In the genomic region with DNA sequence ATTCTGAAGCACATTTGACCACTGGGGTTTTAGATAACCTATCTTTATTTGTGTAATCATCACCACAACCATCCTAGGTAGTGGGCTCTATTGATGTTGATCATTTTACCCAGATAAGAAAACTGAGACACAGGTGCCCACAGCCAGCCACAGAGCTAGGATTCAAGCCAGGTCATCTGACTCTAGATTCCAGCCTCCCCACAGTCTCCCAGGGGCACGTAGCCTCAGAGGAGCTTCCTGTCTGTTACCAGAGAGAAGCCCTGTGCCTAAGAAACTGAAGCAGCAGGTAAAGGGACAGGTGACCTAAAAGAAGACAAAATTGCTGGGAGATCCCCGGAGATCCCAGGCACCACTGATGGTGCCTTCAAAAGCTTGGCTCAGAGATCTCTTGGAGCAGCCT, we compare ENCODE assay signal across 20 cellular contexts. TPM values are rescaled to one million over a fixed set of nuclear protein-coding genes. Genes with fewer than 3 reads are reported as not detected.
"Had no signal": no experiment of that assay in that cellular context is flagged by ENCODE, and none has a peak within 500 bp of the region (broad histone marks: within the 10 kb centered on the region; RNA-seq: fewer than 3 reads in every experiment).

No MANE protein-coding gene starts in this region.

- H3K4me3 Mint-ChIP-seq: effector memory CD8-positive, alpha-beta T cell; naive B cell; nephron progenitor cell; type B pancreatic cell had no signal

- DNase-seq: effector memory CD8-positive, alpha-beta T cell; esophagus squamous epithelium; foreskin fibroblast; glutamatergic neuron; islet precursor cell; left ventricle myocardium superior; mesendoderm; naive B cell; nephron progenitor cell; spleen; stimulated activated CD4-positive, alpha-beta T cell treated with anti-CD3 and anti-CD28 coated beads, Interleukin-2, amount 100 ng/mL, for 24 hours; stimulated activated naive CD8-positive, alpha-beta T cell treated with anti-CD3 and anti-CD28 coated beads, Interleukin-15, Interleukin-2, amounts not matched to agents 100 U/mL and 50 U/mL, for 24 hours; thyroid gland; uterus had no signal

- H3K27ac Mint-ChIP-seq: effector memory CD8-positive, alpha-beta T cell; nephron progenitor cell; type B pancreatic cell had no signal

- H3K27me3 ChIP-seq: thyroid gland, uterus had no signal

- H3K9me3 ChIP-seq: esophagus squamous epithelium, gastroesophageal sphincter, spleen, suprapubic skin, thyroid gland, uterus had no signal

- H3K27ac ChIP-seq: esophagus squamous epithelium, gastroesophageal sphincter, spleen, suprapubic skin, thyroid gland, uterus had no signal

- H3K27me3 Mint-ChIP-seq: naive B cell, type B pancreatic cell had no signal

- H3K4me3 ChIP-seq: esophagus squamous epithelium, gastroesophageal sphincter, lung, spleen, suprapubic skin, thyroid gland, uterus had no signal

- H3K36me3 ChIP-seq: gastroesophageal sphincter, suprapubic skin, thyroid gland, uterus had no signal

- H3K9me3 Mint-ChIP-seq: effector memory CD8-positive, alpha-beta T cell; type B pancreatic cell had no signal

- H3K36me3 Mint-ChIP-seq: type B pancreatic cell had no signal

- H3K4me1 ChIP-seq: uterus had no signal

- ATAC-seq: effector memory CD8-positive, alpha-beta T cell; gastroesophageal sphincter; left ventricle myocardium superior; sciatic nerve; stimulated activated naive CD8-positive, alpha-beta T cell treated with anti-CD3 and anti-CD28 coated beads, Interleukin-15, Interleukin-2, amounts not matched to agents 100 U/mL and 50 U/mL, for 24 hours had no signal

RNA-seq across cellular contexts. Expression of a gene that starts 55.8 kb away (rescaled TPM):
- total RNA-seq: osteoblast had no signal
